1 cellular context compared by ENCODE assay signal in the genomic region with DNA sequence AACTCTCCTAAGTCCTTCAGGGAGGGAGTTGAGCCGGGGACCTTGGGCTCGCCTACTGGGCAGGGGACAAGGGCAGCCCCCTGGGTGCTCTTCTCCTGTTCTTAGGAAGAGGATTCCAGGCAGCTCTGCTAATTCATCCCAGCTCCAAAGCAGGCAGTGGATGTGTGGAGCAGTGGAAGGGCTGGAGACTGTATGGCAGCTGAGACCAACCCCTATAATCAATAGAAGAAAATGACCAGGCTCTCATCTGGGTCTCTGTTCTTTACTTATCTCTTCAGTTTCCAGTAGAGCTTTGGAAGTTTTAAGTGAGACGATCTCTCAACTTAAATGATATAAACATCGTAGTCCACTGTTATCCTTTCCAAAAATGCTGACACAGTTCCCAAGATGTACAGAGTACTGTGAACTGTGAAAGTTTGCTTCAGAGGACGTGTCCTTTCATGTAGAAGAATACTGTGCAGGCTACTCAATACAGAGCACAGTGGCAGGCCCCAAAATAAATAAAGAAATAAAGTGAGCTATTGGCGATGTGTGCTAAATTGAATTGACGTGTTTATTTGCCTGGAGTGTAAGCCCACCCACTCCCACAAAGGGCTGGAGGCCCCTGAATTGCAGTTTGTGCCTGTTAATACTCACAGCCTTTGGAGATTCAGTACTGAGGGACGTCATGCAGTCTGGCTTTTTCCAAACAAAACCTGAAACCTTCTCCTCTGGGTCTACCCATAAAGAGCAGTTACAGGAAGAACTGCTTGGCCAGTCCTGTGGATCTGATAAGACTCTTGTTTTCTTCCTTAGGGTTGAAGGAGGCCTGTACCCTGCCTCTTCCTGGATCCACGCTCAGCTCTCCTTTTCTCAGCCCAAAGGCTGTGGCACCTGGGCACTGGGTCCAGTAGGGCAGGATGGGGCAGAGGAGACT.
TF ChIP-seq lines count a peak whose summit lies in the region.

No MANE protein-coding gene starts in this region.

TF ChIP-seq in HepG2, 621 proteins besides CTCF, POLR2A, EP300 and RAD21 (continued from another document and continues in another):
- TF ChIP-seq, protein P1, sequence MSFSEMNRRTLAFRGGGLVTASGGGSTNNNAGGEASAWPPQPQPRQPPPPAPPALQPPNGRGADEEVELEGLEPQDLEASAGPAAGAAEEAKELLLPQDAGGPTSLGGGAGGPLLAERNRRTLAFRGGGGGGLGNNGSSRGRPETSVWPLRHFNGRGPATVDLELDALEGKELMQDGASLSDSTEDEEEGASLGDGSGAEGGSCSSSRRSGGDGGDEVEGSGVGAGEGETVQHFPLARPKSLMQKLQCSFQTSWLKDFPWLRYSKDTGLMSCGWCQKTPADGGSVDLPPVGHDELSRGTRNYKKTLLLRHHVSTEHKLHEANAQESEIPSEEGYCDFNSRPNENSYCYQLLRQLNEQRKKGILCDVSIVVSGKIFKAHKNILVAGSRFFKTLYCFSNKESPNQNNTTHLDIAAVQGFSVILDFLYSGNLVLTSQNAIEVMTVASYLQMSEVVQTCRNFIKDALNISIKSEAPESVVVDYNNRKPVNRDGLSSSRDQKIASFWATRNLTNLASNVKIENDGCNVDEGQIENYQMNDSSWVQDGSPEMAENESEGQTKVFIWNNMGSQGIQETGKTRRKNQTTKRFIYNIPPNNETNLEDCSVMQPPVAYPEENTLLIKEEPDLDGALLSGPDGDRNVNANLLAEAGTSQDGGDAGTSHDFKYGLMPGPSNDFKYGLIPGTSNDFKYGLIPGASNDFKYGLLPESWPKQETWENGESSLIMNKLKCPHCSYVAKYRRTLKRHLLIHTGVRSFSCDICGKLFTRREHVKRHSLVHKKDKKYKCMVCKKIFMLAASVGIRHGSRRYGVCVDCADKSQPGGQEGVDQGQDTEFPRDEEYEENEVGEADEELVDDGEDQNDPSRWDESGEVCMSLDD (CRISPR knock-in tag; IDR thresholded peaks at IDR 0.05; ENCODE audit: borderline replicate concordance), result no peak
- TF ChIP-seq, protein P2, sequence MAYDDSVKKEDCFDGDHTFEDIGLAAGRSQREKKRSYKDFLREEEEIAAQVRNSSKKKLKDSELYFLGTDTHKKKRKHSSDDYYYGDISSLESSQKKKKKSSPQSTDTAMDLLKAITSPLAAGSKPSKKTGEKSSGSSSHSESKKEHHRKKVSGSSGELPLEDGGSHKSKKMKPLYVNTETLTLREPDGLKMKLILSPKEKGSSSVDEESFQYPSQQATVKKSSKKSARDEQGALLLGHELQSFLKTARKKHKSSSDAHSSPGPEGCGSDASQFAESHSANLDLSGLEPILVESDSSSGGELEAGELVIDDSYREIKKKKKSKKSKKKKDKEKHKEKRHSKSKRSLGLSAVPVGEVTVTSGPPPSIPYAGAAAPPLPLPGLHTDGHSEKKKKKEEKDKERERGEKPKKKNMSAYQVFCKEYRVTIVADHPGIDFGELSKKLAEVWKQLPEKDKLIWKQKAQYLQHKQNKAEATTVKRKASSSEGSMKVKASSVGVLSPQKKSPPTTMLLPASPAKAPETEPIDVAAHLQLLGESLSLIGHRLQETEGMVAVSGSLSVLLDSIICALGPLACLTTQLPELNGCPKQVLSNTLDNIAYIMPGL (CRISPR knock-in tag; IDR thresholded peaks at IDR 0.05; ENCODE audit: borderline replicate concordance in 1 of 2, low read depth in 1 of 2), result 0 out of 4 replicates have a peak, but pooled peaks of 1 of the 2 experiments have one; percentile 28
- TF ChIP-seq, protein P3, sequence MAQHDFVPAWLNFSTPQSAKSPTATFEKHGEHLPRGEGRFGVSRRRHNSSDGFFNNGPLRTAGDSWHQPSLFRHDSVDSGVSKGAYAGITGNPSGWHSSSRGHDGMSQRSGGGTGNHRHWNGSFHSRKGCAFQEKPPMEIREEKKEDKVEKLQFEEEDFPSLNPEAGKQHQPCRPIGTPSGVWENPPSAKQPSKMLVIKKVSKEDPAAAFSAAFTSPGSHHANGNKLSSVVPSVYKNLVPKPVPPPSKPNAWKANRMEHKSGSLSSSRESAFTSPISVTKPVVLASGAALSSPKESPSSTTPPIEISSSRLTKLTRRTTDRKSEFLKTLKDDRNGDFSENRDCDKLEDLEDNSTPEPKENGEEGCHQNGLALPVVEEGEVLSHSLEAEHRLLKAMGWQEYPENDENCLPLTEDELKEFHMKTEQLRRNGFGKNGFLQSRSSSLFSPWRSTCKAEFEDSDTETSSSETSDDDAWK (CRISPR knock-in tag; IDR thresholded peaks at IDR 0.05), result no peak
- TF ChIP-seq, protein P4, sequence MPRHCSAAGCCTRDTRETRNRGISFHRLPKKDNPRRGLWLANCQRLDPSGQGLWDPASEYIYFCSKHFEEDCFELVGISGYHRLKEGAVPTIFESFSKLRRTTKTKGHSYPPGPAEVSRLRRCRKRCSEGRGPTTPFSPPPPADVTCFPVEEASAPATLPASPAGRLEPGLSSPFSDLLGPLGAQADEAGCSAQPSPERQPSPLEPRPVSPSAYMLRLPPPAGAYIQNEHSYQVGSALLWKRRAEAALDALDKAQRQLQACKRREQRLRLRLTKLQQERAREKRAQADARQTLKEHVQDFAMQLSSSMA (CRISPR knock-in tag; IDR thresholded peaks at IDR 0.05), result no peak
- TF ChIP-seq ZNF367 (CRISPR knock-in tag; IDR thresholded peaks at IDR 0.05; ENCODE audit: borderline replicate concordance) (no peak), SNAI1 (CRISPR knock-in tag; IDR thresholded peaks at IDR 0.05; ENCODE audit: borderline replicate concordance) (no peak), ZNF7 (CRISPR knock-in tag; IDR thresholded peaks at IDR 0.05) (no peak), ZMYM2 (CRISPR knock-in tag; IDR thresholded peaks at IDR 0.05) (no peak), ZNF138 (CRISPR knock-in tag; IDR thresholded peaks at IDR 0.05; ENCODE audit: low read depth) (no peak), SALL1 (CRISPR knock-in tag; IDR thresholded peaks at IDR 0.05) (no peak), ZNF839 (CRISPR knock-in tag; IDR thresholded peaks at IDR 0.05; ENCODE audit: borderline replicate concordance) (no peak), ZFP1 (CRISPR knock-in tag; IDR thresholded peaks at IDR 0.05) (no peak), POLR2AphosphoS2 (IDR thresholded peaks at IDR 0.05; ENCODE audit: low read depth, low read length) (no peak), ZNF326 (CRISPR knock-in tag; IDR thresholded peaks at IDR 0.05; ENCODE audit: borderline replicate concordance) (no peak), STAG1 (CRISPR knock-in tag; IDR thresholded peaks at IDR 0.05) (no peak), POLR2G (IDR thresholded peaks at IDR 0.05; ENCODE audit: low read depth, low read length) (peak; percentile 32; the same call in 1 of the 2 replicates), GLI4 (CRISPR knock-in tag; IDR thresholded peaks at IDR 0.05; ENCODE audit: borderline replicate concordance) (peak; percentile 15; the same call in 1 of the 2 replicates), BRCA1 (CRISPR knock-in tag; IDR thresholded peaks at IDR 0.05) (no peak), ZFP36 (IDR thresholded peaks at IDR 0.05; ENCODE audit: borderline replicate concordance, low read depth, low read length, partially characterized antibody) (no peak), JUN (CRISPR knock-in tag; IDR thresholded peaks at IDR 0.05) (no peak), CCAR2 (optimal IDR thresholded peaks at IDR 0.05; ENCODE audit: low read depth, low read length) (no peak), RELA (CRISPR knock-in tag; IDR thresholded peaks at IDR 0.05) (no peak), BCL6 (CRISPR knock-in tag; IDR thresholded peaks at IDR 0.05) (no peak), ZNF75D (CRISPR knock-in tag; IDR thresholded peaks at IDR 0.05; ENCODE audit: borderline replicate concordance) (no peak), HOXA7 (CRISPR knock-in tag; IDR thresholded peaks at IDR 0.05) (no peak), ZNF781 (CRISPR knock-in tag; IDR thresholded peaks at IDR 0.05; ENCODE audit: borderline replicate concordance, not compliant biosample characterization) (no peak), ZNF749 (CRISPR knock-in tag; IDR thresholded peaks at IDR 0.05; ENCODE audit: borderline replicate concordance) (no peak), ZNF235 (CRISPR knock-in tag; IDR thresholded peaks at IDR 0.05; ENCODE audit: borderline replicate concordance) (no peak), ZNF501 (CRISPR knock-in tag; IDR thresholded peaks at IDR 0.05) (no peak), MAFF (IDR thresholded peaks at IDR 0.05; ENCODE audit: low read depth, low read length) (peak; percentile 70), SSRP1 (CRISPR knock-in tag; IDR thresholded peaks at IDR 0.05) (no peak), SUZ12 (IDR thresholded peaks at IDR 0.05; ENCODE audit: low read depth, low read length) (no peak), ZNF788 (CRISPR knock-in tag; IDR thresholded peaks at IDR 0.05; ENCODE audit: borderline replicate concordance) (no peak), FOXM1 (CRISPR knock-in tag; IDR thresholded peaks at IDR 0.05) (no peak), ZNF329 (CRISPR knock-in tag; IDR thresholded peaks at IDR 0.05; ENCODE audit: low read depth) (no peak), ZNF317 (CRISPR knock-in tag; IDR thresholded peaks at IDR 0.05) (no peak), ZNF737 (CRISPR knock-in tag; IDR thresholded peaks at IDR 0.05; ENCODE audit: borderline replicate concordance) (no peak), CENPX (CRISPR knock-in tag; IDR thresholded peaks at IDR 0.05) (no peak), FOXA1 (IDR thresholded peaks at IDR 0.05) (no peak), FOXA1 (CRISPR knock-in tag; IDR thresholded peaks at IDR 0.05) (no peak)
- TF ChIP-seq, protein P5, sequence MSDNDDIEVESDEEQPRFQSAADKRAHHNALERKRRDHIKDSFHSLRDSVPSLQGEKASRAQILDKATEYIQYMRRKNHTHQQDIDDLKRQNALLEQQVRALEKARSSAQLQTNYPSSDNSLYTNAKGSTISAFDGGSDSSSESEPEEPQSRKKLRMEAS (IDR thresholded peaks at IDR 0.05), result no peak
- TF ChIP-seq, protein P6, sequence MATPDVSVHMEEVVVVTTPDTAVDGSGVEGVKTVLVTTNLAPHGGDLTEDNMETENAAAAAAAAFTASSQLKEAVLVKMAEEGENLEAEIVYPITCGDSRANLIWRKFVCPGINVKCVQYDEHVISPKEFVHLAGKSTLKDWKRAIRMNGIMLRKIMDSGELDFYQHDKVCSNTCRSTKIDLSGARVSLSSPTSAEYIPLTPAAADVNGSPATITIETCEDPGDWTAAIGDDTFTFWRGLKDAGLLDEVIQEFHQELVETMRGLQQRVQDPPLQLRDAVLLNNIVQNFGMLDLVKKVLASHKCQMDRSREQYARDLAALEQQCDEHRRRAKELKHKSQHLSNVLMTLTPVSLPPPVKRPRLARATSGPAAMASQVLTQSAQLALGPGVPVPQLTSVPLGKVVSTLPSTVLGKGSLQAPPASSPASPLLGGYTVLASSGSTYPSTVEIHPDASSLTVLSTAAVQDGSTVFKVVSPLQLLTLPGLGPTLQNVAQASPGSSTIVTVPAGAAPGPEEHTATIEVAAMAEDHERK (CRISPR knock-in tag; IDR thresholded peaks at IDR 0.05; ENCODE audit: low read depth), result no peak
- TF ChIP-seq, protein P7, sequence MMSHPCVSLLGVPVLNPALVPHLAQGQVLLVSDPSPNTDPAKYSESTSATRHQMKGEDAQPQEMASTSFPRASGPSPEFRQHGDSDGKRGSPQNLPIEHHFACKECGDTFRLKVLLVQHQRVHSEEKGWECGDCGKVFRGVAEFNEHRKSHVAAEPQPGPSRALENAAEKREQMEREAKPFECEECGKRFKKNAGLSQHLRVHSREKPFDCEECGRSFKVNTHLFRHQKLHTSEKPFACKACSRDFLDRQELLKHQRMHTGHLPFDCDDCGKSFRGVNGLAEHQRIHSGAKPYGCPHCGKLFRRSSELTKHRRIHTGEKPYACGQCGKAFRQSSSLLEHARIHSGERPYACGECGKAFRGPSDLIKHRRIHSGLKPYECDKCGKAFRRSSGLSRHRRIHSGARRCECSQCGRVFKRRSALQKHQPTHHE (CRISPR knock-in tag; IDR thresholded peaks at IDR 0.05; ENCODE audit: borderline replicate concordance), result no peak
- TF ChIP-seq, protein P8, sequence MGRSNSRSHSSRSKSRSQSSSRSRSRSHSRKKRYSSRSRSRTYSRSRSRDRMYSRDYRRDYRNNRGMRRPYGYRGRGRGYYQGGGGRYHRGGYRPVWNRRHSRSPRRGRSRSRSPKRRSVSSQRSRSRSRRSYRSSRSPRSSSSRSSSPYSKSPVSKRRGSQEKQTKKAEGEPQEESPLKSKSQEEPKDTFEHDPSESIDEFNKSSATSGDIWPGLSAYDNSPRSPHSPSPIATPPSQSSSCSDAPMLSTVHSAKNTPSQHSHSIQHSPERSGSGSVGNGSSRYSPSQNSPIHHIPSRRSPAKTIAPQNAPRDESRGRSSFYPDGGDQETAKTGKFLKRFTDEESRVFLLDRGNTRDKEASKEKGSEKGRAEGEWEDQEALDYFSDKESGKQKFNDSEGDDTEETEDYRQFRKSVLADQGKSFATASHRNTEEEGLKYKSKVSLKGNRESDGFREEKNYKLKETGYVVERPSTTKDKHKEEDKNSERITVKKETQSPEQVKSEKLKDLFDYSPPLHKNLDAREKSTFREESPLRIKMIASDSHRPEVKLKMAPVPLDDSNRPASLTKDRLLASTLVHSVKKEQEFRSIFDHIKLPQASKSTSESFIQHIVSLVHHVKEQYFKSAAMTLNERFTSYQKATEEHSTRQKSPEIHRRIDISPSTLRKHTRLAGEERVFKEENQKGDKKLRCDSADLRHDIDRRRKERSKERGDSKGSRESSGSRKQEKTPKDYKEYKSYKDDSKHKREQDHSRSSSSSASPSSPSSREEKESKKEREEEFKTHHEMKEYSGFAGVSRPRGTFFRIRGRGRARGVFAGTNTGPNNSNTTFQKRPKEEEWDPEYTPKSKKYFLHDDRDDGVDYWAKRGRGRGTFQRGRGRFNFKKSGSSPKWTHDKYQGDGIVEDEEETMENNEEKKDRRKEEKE (IDR thresholded peaks at IDR 0.05), result no peak
- TF ChIP-seq, protein P9, sequence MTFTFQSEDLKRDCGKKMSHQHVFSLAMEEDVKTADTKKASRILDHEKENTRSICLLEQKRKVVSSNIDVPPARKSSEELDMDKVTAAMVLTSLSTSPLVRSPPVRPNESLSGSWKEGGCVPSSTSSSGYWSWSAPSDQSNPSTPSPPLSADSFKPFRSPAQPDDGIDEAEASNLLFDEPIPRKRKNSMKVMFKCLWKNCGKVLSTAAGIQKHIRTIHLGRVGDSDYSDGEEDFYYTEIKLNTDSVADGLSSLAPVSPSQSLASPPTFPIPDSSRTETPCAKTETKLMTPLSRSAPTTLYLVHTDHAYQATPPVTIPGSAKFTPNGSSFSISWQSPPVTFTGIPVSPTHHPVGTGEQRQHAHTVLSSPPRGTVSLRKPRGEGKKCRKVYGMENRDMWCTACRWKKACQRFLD (CRISPR knock-in tag; IDR thresholded peaks at IDR 0.05; ENCODE audit: borderline replicate concordance), result 0 out of 2 replicates have a peak, but pooled peaks have one; percentile 15
- TF ChIP-seq, protein P10, sequence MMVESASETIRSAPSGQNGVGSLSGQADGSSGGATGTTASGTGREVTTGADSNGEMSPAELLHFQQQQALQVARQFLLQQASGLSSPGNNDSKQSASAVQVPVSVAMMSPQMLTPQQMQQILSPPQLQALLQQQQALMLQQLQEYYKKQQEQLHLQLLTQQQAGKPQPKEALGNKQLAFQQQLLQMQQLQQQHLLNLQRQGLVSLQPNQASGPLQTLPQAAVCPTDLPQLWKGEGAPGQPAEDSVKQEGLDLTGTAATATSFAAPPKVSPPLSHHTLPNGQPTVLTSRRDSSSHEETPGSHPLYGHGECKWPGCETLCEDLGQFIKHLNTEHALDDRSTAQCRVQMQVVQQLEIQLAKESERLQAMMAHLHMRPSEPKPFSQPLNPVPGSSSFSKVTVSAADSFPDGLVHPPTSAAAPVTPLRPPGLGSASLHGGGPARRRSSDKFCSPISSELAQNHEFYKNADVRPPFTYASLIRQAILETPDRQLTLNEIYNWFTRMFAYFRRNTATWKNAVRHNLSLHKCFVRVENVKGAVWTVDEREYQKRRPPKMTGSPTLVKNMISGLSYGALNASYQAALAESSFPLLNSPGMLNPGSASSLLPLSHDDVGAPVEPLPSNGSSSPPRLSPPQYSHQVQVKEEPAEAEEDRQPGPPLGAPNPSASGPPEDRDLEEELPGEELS (CRISPR knock-in tag; IDR thresholded peaks at IDR 0.05), result no peak
